In the genomic region with DNA sequence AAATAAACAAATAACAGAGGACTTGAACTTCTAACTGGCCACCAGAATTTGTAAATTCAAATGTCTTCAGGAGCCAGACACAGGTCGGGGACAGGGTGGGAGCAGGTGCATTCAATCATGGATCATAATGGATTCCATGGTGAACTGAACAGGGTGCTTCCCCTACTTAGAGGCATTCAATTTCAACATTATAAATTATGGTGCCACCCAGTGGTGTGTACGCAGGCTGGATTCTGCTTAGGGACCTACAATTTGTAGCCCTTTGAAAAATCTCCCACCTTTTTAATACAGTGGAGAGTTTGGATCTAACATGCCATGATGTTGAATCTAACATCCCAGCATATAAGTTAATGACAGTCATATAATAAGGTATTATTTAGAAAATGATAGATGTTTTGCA, we compare ENCODE assay signal across 1 cellular context.
TF ChIP-seq lines count a peak whose summit lies in the region.

No MANE protein-coding gene starts in this region.

TF ChIP-seq in GM12878, 131 proteins besides CTCF, POLR2A, EP300 and RAD21 (continued from another document):
- TF ChIP-seq, protein P1, sequence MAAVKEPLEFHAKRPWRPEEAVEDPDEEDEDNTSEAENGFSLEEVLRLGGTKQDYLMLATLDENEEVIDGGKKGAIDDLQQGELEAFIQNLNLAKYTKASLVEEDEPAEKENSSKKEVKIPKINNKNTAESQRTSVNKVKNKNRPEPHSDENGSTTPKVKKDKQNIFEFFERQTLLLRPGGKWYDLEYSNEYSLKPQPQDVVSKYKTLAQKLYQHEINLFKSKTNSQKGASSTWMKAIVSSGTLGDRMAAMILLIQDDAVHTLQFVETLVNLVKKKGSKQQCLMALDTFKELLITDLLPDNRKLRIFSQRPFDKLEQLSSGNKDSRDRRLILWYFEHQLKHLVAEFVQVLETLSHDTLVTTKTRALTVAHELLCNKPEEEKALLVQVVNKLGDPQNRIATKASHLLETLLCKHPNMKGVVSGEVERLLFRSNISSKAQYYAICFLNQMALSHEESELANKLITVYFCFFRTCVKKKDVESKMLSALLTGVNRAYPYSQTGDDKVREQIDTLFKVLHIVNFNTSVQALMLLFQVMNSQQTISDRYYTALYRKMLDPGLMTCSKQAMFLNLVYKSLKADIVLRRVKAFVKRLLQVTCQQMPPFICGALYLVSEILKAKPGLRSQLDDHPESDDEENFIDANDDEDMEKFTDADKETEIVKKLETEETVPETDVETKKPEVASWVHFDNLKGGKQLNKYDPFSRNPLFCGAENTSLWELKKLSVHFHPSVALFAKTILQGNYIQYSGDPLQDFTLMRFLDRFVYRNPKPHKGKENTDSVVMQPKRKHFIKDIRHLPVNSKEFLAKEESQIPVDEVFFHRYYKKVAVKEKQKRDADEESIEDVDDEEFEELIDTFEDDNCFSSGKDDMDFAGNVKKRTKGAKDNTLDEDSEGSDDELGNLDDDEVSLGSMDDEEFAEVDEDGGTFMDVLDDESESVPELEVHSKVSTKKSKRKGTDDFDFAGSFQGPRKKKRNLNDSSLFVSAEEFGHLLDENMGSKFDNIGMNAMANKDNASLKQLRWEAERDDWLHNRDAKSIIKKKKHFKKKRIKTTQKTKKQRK (IDR thresholded peaks at IDR 0.05; ENCODE audit: low read depth, low read length) = no peak
- no peak for TF ChIP-seq NR2C1 (IDR thresholded peaks at IDR 0.05)
